23 cellular contexts compared by ENCODE assay signal in genomic region chr4:89757154-89757723, GRCh38.
DNase-seq lines count a peak whose midpoint lies in the region; ATAC-seq and TF ChIP-seq lines count a peak whose summit lies in the region.
"Had no signal": no experiment of that assay in that cellular context is flagged by ENCODE, and none has a peak within 500 bp of the region (broad histone marks: within the 10 kb centered on the region; RNA-seq: fewer than 3 reads in every experiment).

No MANE protein-coding gene starts in this region.

- H3K4me3 Mint-ChIP-seq in activated T-cell treated with anti-CD3 and anti-CD28 coated beads, Interleukin-2, amount 50 U/mL, for 24 hours = no peak overlapping the region
- H3K4me3 Mint-ChIP-seq: activated CD4-positive, alpha-beta memory T cell treated with anti-CD3 and anti-CD28 coated beads for 36 hours; H9; T-cell had no signal

- DNase-seq in A673 (ENCODE audit: low spot score) (peak; percentile 9), NCI-H1092 (lab: John Stamatoyannopoulos, UW) (peak; percentile 53), NCI-H446 treated with DMSO at 0.1 percent for 48 hours (lab: John Stamatoyannopoulos, UW) (peak; percentile 88), HuH-7.5 (ENCODE audit: low spot score) (no peak), NCI-H774 (lab: John Stamatoyannopoulos, UW) (no peak)
- DNase-seq in activated T-cell treated with anti-CD3 and anti-CD28 coated beads, Interleukin-2, amount 50 U/mL, for 24 hours = no peak
- DNase-seq: ACHN; activated CD4-positive, alpha-beta memory T cell treated with anti-CD3 and anti-CD28 coated beads for 36 hours; activated naive CD4-positive, alpha-beta T cell treated with Interleukin-2 at 50 U/mL for 16 hours; central memory CD4-positive, alpha-beta T cell; effector CD4-positive, alpha-beta T cell; GF-D8; H9; left colon; mucosa of descending colon; spleen; stimulated activated CD8-positive, alpha-beta memory T cell treated with anti-CD3 and anti-CD28 coated beads, Interleukin-4, amount 100 ng/mL, for 48 hours; T-cell had no signal

- no TSS peak for BruUV-seq in A673 (replicated peaks; lab: Mats Ljungman, UMichigan)

- no peaks in the 10 kb centered on the region for H3K36me3 ChIP-seq in A673 (ENCODE audit: insufficient read depth, low read length, poor library complexity, severe bottlenecking)
- no peaks in the 10 kb centered on the region for H3K36me3 ChIP-seq in endocrine pancreas (ENCODE audit: control insufficient read depth, insufficient read depth, low read length)
- H3K36me3 ChIP-seq: neutrophil, spleen had no signal

- H3K9me3 ChIP-seq in A673 (ENCODE audit: low read depth, low read length, poor library complexity, severe bottlenecking) (no peaks in the 10 kb centered on the region), endocrine pancreas (ENCODE audit: control insufficient read depth, low read length) (no peaks in the 10 kb centered on the region)
- H3K9me3 ChIP-seq: mucosa of descending colon, neutrophil, spleen had no signal

- H3K36me3 Mint-ChIP-seq in activated T-cell treated with anti-CD3 and anti-CD28 coated beads, Interleukin-2, amount 50 U/mL, for 24 hours (ENCODE audit: low read depth) = no peaks in the 10 kb centered on the region
- H3K36me3 Mint-ChIP-seq: activated CD4-positive, alpha-beta memory T cell treated with anti-CD3 and anti-CD28 coated beads for 36 hours; T-cell had no signal

- no peaks in the 10 kb centered on the region for H3K9me3 Mint-ChIP-seq in activated T-cell treated with anti-CD3 and anti-CD28 coated beads, Interleukin-2, amount 50 U/mL, for 24 hours
- H3K9me3 Mint-ChIP-seq: activated CD4-positive, alpha-beta memory T cell treated with anti-CD3 and anti-CD28 coated beads for 36 hours; H9; T-cell had no signal

- H3K4me1 ChIP-seq in A673 (ENCODE audit: insufficient read depth, low read length, poor library complexity, severe bottlenecking) (peaks cover 9% of the 10 kb centered on the region), endocrine pancreas (ENCODE audit: control insufficient read depth, insufficient read depth, low read length) (peaks cover 17% of the 10 kb centered on the region)
- H3K4me1 ChIP-seq: spleen had no signal

- POLR2A ChIA-PET in A673 (lab: Charles Lee; ENCODE audit: low non-redundant PET) = no interaction called here

- intact Hi-C loops in A673 (cut with micrococcal nuclease; ENCODE audit: unreplicated experiment) = no loop called here

- no peak overlapping the region for H3K27ac ChIP-seq in A673 (ENCODE audit: low read depth, low read length, poor library complexity, severe bottlenecking)
- H3K27ac ChIP-seq: C4-2B, neutrophil, spleen had no signal

- H3K4me3 ChIP-seq in A673 (ENCODE audit: low read depth, low read length, poor library complexity, severe bottlenecking) (no peak overlapping the region), endocrine pancreas (ENCODE audit: control insufficient read depth, insufficient read depth, low read length) (peak overlapping the region; percentile 26)
- H3K4me3 ChIP-seq: mucosa of descending colon, spleen had no signal

- H3K27me3 ChIP-seq in A673 (replicated peaks; ENCODE audit: insufficient read depth, low read depth, low read length, poor library complexity) = no peaks in the 10 kb centered on the region
- no peaks in the 10 kb centered on the region for H3K27me3 ChIP-seq in endocrine pancreas (ENCODE audit: control insufficient read depth, insufficient read depth, low read length)
- H3K27me3 ChIP-seq: neutrophil, spleen had no signal

- no peak overlapping the region for H3K27ac Mint-ChIP-seq in activated T-cell treated with anti-CD3 and anti-CD28 coated beads, Interleukin-2, amount 50 U/mL, for 24 hours
- H3K27ac Mint-ChIP-seq: activated CD4-positive, alpha-beta memory T cell treated with anti-CD3 and anti-CD28 coated beads for 36 hours; H9; T-cell had no signal

- TF ChIP-seq CTCF in A673 (conservative IDR thresholded peaks at IDR 0.05; ENCODE audit: low read depth, low read length) = no peak

- H3K27me3 Mint-ChIP-seq in activated T-cell treated with anti-CD3 and anti-CD28 coated beads, Interleukin-2, amount 50 U/mL, for 24 hours = peaks cover 8% of the 10 kb centered on the region
- H3K27me3 Mint-ChIP-seq: activated CD4-positive, alpha-beta memory T cell treated with anti-CD3 and anti-CD28 coated beads for 36 hours had no signal

- H3K9ac ChIP-seq in endocrine pancreas (ENCODE audit: control insufficient read depth, insufficient read depth, low read length) = no peak overlapping the region

- ATAC-seq in HG02981 (IDR thresholded peaks at IDR 0.05; ENCODE audit: unreplicated experiment) = no peak
- ATAC-seq: esophagus mucosa, left colon, mucosa of descending colon, T-cell had no signal

- H3K4me1 Mint-ChIP-seq in activated T-cell treated with anti-CD3 and anti-CD28 coated beads, Interleukin-2, amount 50 U/mL, for 24 hours (ENCODE audit: low read depth) = no peaks in the 10 kb centered on the region
- H3K4me1 Mint-ChIP-seq: T-cell had no signal

- CTCF ChIA-PET in A673 (lab: Charles Lee) = no interaction called here

Comparison
In these comparisons a context has a peak if more than half of its experiments do, and no peak if none do; other contexts are left out.
1. DNase-seq: peak in A673 (single experiment), NCI-H1092 (single experiment) and NCI-H446 treated with DMSO at 0.1 percent for 48 hours (single experiment); none in activated T-cell treated with anti-CD3 and anti-CD28 coated beads, Interleukin-2, amount 50 U/mL, for 24 hours (single experiment), HuH-7.5 (single experiment) and NCI-H774 (single experiment).